ENCODE assay signal across 13 cellular contexts in genomic region chr11:112172362-112172994, GRCh38. TPM values are rescaled to one million over a fixed set of nuclear protein-coding genes. Genes with fewer than 3 reads are reported as not detected.
DNase-seq lines count a peak whose midpoint lies in the region; ATAC-seq and FAIRE-seq lines count a peak whose summit lies in the region.
"Had no signal": no experiment of that assay in that cellular context is flagged by ENCODE, and none has a peak within 500 bp of the region (broad histone marks: within the 10 kb centered on the region; RNA-seq: fewer than 3 reads in every experiment).

No MANE protein-coding gene starts in this region.

- H3K36me3 ChIP-seq in GM23248 (ENCODE audit: low read depth), result no peaks in the 10 kb centered on the region
- H3K36me3 ChIP-seq in mesenchymal stem cell (ENCODE audit: control insufficient read depth in 1 of 2, insufficient read depth in 2 of 2, low read depth in 1 of 2, low read length in 2 of 2), result no peaks in the 10 kb centered on the region

- H2BK5ac ChIP-seq in mesenchymal stem cell (ENCODE audit: low read depth, low read length, poor library complexity, severe bottlenecking), result no peak overlapping the region

- DNase-seq in GM18507 (ENCODE audit: extremely low spot score, insufficient read length, low read depth) (peak; percentile 12), GM23248 (peak; percentile 86), mesenchymal stem cell (no peak), COLO668 (lab: John Stamatoyannopoulos, UW; ENCODE audit: unreplicated experiment) (no peak), caudate nucleus (lab: John Stamatoyannopoulos, UW) (no peak), NCI-H1417 (lab: John Stamatoyannopoulos, UW) (no peak)
- no peak for DNase-seq in stimulated activated CD4-positive, alpha-beta T cell treated with anti-CD3 and anti-CD28 coated beads, Interleukin-4, amount 100 ng/mL, for 24 hours
- DNase-seq: activated CD4-positive, alpha-beta T cell treated with anti-CD3 and anti-CD28 coated beads, Interleukin-2, amount 50 U/mL, for 4 hours; NCI-H2171 had no signal

- H3K23ac ChIP-seq in mesenchymal stem cell (ENCODE audit: low read length in 2 of 2), result no peak overlapping the region

- H3K4me1 ChIP-seq in GM23248 (ENCODE audit: insufficient read depth), result peaks cover 28% of the 10 kb centered on the region
- H3K4me1 ChIP-seq in mesenchymal stem cell (ENCODE audit: control insufficient read depth, insufficient read depth, low read depth, low read length), result peaks cover 3% of the 10 kb centered on the region

- H3K79me1 ChIP-seq in mesenchymal stem cell (replicated peaks; ENCODE audit: low read length, poor library complexity, severe bottlenecking), result no peaks in the 10 kb centered on the region

- H4K20me1 ChIP-seq in GM23248 (ENCODE audit: insufficient read depth), result no peaks in the 10 kb centered on the region

- H2AFZ ChIP-seq in GM23248 (no peak overlapping the region), mesenchymal stem cell (ENCODE audit: low read depth, low read length) (no peak overlapping the region)

- H3K27me3 ChIP-seq in GM23248 (replicated peaks; ENCODE audit: insufficient read depth) (no peaks in the 10 kb centered on the region), mesenchymal stem cell (ENCODE audit: control insufficient read depth in 1 of 2, insufficient read depth in 1 of 2, low read length in 2 of 2) (no peaks in the 10 kb centered on the region)

- 2 to 3% methylated on average over 2 of the region's 2 CpGs for whole genome bisulfite sequencing in GM23248 (ENCODE audit: low coverage in 1 of 2, low lambda C conversion rate in 2 of 2, missing lambda C conversion rate in 2 of 2), 2 experiments
- WGBS in mesenchymal stem cell, result no CpG with 5 or more reads among the region's 2 CpGs

- no peak overlapping the region for H3K4ac ChIP-seq in mesenchymal stem cell (ENCODE audit: low read depth in 1 of 2, low read length in 2 of 2)

- H3K14ac ChIP-seq in mesenchymal stem cell (ENCODE audit: low read length in 2 of 2), result no peak overlapping the region

- in situ Hi-C loops in GM23248 (cut with MboI), result no loop called here

- H3K27ac ChIP-seq in GM23248 (peak overlapping the region; percentile 22), mesenchymal stem cell (ENCODE audit: low read length, poor library complexity, severe bottlenecking) (no peak overlapping the region), caudate nucleus (ENCODE audit: low read depth, low read length) (no peak overlapping the region)
- H3K27ac ChIP-seq: SK-N-MC had no signal

- no peak overlapping the region for H4K8ac ChIP-seq in mesenchymal stem cell (ENCODE audit: low read length)

- H3K9ac ChIP-seq in GM23248 (peak overlapping the region; percentile 8; the same call in 1 of the 2 replicates), mesenchymal stem cell (ENCODE audit: low read length) (peak overlapping the region; percentile 26)

- peak; percentile 60 for ATAC-seq in HG03575 (IDR thresholded peaks at IDR 0.05; ENCODE audit: extremely low read depth, insufficient number of reproducible peaks, low FRiP score, unreplicated experiment)

- H3K9me3 ChIP-seq in GM23248 (ENCODE audit: low read depth), result no peaks in the 10 kb centered on the region
- H3K9me3 ChIP-seq in mesenchymal stem cell (ENCODE audit: control insufficient read depth, low read length), result no peaks in the 10 kb centered on the region

- no peaks in the 10 kb centered on the region for H3K9me2 ChIP-seq in GM23248 (ENCODE audit: insufficient read depth)

- H4K91ac ChIP-seq in mesenchymal stem cell (ENCODE audit: low read length), result no peak overlapping the region

- no peak overlapping the region for H3K18ac ChIP-seq in mesenchymal stem cell (ENCODE audit: low read depth in 1 of 2, low read length in 2 of 2)

- no peak for FAIRE-seq in GM18507 (lab: Jason Lieb, UNC)

- no peak overlapping the region for H3K4me3 ChIP-seq in GM23248
- H3K4me3 ChIP-seq in mesenchymal stem cell (ENCODE audit: insufficient read depth in 1 of 2, low read depth in 1 of 2, low read length in 2 of 2), result no peak overlapping the region
- H3K4me3 ChIP-seq: SK-N-MC had no signal

- H3K4me2 ChIP-seq in GM23248 (ENCODE audit: unreplicated experiment) (peak overlapping the region; percentile 33), mesenchymal stem cell (ENCODE audit: low read length, poor library complexity, severe bottlenecking) (no peak overlapping the region)

- H2BK120ac ChIP-seq in mesenchymal stem cell (ENCODE audit: low read depth, low read length), result no peak overlapping the region

- no peak overlapping the region for H2BK12ac ChIP-seq in mesenchymal stem cell (ENCODE audit: low read length in 2 of 2)

- H2BK15ac ChIP-seq in mesenchymal stem cell (ENCODE audit: low read depth, poor library complexity, severe bottlenecking), result no peak overlapping the region

- no peaks in the 10 kb centered on the region for H3K79me2 ChIP-seq in GM23248 (ENCODE audit: insufficient read depth)

- no peak overlapping the region for H2AK5ac ChIP-seq in mesenchymal stem cell (ENCODE audit: low read length, severe bottlenecking)

- peaks cover 8% of the 10 kb centered on the region; the same call in 1 of the 2 replicates for H3F3A ChIP-seq in GM23248 (ENCODE audit: insufficient read depth)

RNA-seq across cellular contexts. Expression of gene BCO2, which starts 2.8 kb away (rescaled TPM):
- total RNA-seq in GM23248 (2014; rRNA removed; shearing (Covaris generic)), result not detected in 2 replicates
- polyA plus RNA-seq in GM23248 (2016; fragmentation: Nextera tagmentation; extraction: Ambion mirVana), result 0.25 and 0.83 TPM in 2 replicates
- polyA plus RNA-seq in mesenchymal stem cell (2013, experiment 1 of 2), result 5.3 TPM
- 4.9 TPM for polyA plus RNA-seq in mesenchymal stem cell (2013, experiment 2 of 2)

RNA-seq across cellular contexts. Expression of gene TEX12, which starts 5.3 kb away (rescaled TPM):
- total RNA-seq in GM23248 (2014; rRNA removed; shearing (Covaris generic)), result 0.51 and 2.2 TPM in 2 replicates
- polyA plus RNA-seq in GM23248 (2016; fragmentation: Nextera tagmentation; extraction: Ambion mirVana), result not detected in 2 replicates
- not detected for polyA plus RNA-seq in mesenchymal stem cell (2013, experiment 1 of 2)
- 0.07 TPM for polyA plus RNA-seq in mesenchymal stem cell (2013, experiment 2 of 2)
- total RNA-seq: epithelial cell of proximal tubule, left lobe of liver had no signal

RNA-seq across cellular contexts. Expression of gene IL18, which starts 8.6 kb away (rescaled TPM):
- total RNA-seq in GM23248 (2014; rRNA removed; shearing (Covaris generic)), result 58.8 and 62.9 TPM in 2 replicates
- 48.8 and 51.9 TPM in 2 replicates for polyA plus RNA-seq in GM23248 (2016; fragmentation: Nextera tagmentation; extraction: Ambion mirVana)
- 32.6 TPM for polyA plus RNA-seq in mesenchymal stem cell (2013, experiment 1 of 2)
- polyA plus RNA-seq in mesenchymal stem cell (2013, experiment 2 of 2), result 32.9 TPM

RNA-seq across cellular contexts. Expression of gene PTS, which starts 53.8 kb away (rescaled TPM):
- 33.9 and 36.5 TPM in 2 replicates for total RNA-seq in GM23248 (2014; rRNA removed; shearing (Covaris generic))
- 100 and 108 TPM in 2 replicates for polyA plus RNA-seq in GM23248 (2016; fragmentation: Nextera tagmentation; extraction: Ambion mirVana)
- 76.4 TPM for polyA plus RNA-seq in mesenchymal stem cell (2013, experiment 1 of 2)
- 83.4 TPM for polyA plus RNA-seq in mesenchymal stem cell (2013, experiment 2 of 2)

Comparison
In these comparisons a context has a peak if more than half of its experiments do, and no peak if none do; other contexts are left out.
1. DNase-seq: peak in GM18507 (single experiment) and GM23248 (single experiment); none in mesenchymal stem cell (single experiment), COLO668 (single experiment), caudate nucleus (0 of 61), NCI-H1417 (0 of 3) and stimulated activated CD4-positive, alpha-beta T cell treated with anti-CD3 and anti-CD28 coated beads, Interleukin-4, amount 100 ng/mL, for 24 hours (single experiment).